16 cellular contexts compared by ENCODE assay signal in genomic region chr1:119736649-119737039, GRCh38. TPM values are rescaled to one million over a fixed set of nuclear protein-coding genes. Genes with fewer than 3 reads are reported as not detected.
A peak's percentile ranks its signal among the peaks of the same experiment; 100 is the strongest.
DNase-seq lines count a peak whose midpoint lies in the region; ATAC-seq, FAIRE-seq and TF ChIP-seq lines count a peak whose summit lies in the region.
"Had no signal": no experiment of that assay in that cellular context is flagged by ENCODE, and none has a peak within 500 bp of the region (broad histone marks: within the 10 kb centered on the region; RNA-seq: fewer than 3 reads in every experiment).

No MANE protein-coding gene starts in this region.

- peaks cover 14% of the 10 kb centered on the region for H3K4me1 ChIP-seq in HepG2 (ENCODE audit: insufficient read depth, low read length)
- H3K4me1 ChIP-seq in right lobe of liver, result peaks cover 0 to 2% (median 0%) of the 10 kb centered on the region in 4 donors
- H3K4me1 ChIP-seq in parathyroid adenoma, result peaks cover 33% of the 10 kb centered on the region
- H3K4me1 ChIP-seq in tibial nerve, result peaks cover 0 to 44% (median 17%) of the 10 kb centered on the region in 4 donors
- H3K4me1 ChIP-seq in osteoblast (ENCODE audit: insufficient read depth, low read length), result no peaks in the 10 kb centered on the region

- H3K4me3 ChIP-seq in HepG2 (replicated peaks in 1 of 3; ENCODE audit: insufficient read depth in 1 of 3, low read depth in 2 of 3, low read length in 3 of 3) (no peak overlapping the region), right lobe of liver (no peak overlapping the region), parathyroid adenoma (ENCODE audit: low read depth, low read length) (no peak overlapping the region), tibial nerve (no peak overlapping the region), osteoblast (ENCODE audit: insufficient read depth, low read length) (no peak overlapping the region)
- H3K4me3 ChIP-seq: Peyer's patch had no signal

- BruUV-seq in HepG2 (replicated peaks; lab: Mats Ljungman, UMichigan), result no TSS peak

- no peaks in the 10 kb centered on the region for H3K27me3 ChIP-seq in HepG2 (ENCODE audit: control insufficient read depth in 1 of 2, insufficient read depth in 2 of 2, low read length in 2 of 2)
- no peaks in the 10 kb centered on the region for H3K27me3 ChIP-seq in right lobe of liver
- no peaks in the 10 kb centered on the region for H3K27me3 ChIP-seq in parathyroid adenoma (ENCODE audit: control insufficient read depth, insufficient read depth, low read length)
- H3K27me3 ChIP-seq in tibial nerve, result no peaks in the 10 kb centered on the region
- no peaks in the 10 kb centered on the region for H3K27me3 ChIP-seq in osteoblast (ENCODE audit: insufficient read depth, low read length)
- H3K27me3 ChIP-seq: Peyer's patch had no signal

- CTCF ChIA-PET in HepG2 (lab: Yijun Ruan, JAX; ENCODE audit: low intra/inter-chr PET ratio, low total read pairs), result no interaction called here

- in situ Hi-C loops in HepG2 (cut with HindIII; ENCODE audit: extremely low pct_ligation_motif_present, low pct_unique_long_range_greater_than_20kb), result no loop called here

- H3K9me3 ChIP-seq in HepG2 (ENCODE audit: low read length) (no peaks in the 10 kb centered on the region), right lobe of liver (no peaks in the 10 kb centered on the region), parathyroid adenoma (ENCODE audit: control insufficient read depth, low read length) (no peaks in the 10 kb centered on the region), tibial nerve (no peaks in the 10 kb centered on the region), osteoblast (ENCODE audit: low read depth, low read length) (no peaks in the 10 kb centered on the region)
- H3K9me3 ChIP-seq: Peyer's patch had no signal

- H3K27ac ChIP-seq in HepG2 (ENCODE audit: extremely low read length, insufficient read depth, low read length), result no peak overlapping the region
- H3K27ac ChIP-seq in right lobe of liver, result no peak overlapping the region
- peak overlapping the region; percentile 53 for H3K27ac ChIP-seq in parathyroid adenoma
- H3K27ac ChIP-seq in tibial nerve, result peak overlapping the region in 3 of 4 donors; percentile 23 to 78 (median 61)
- no peak overlapping the region for H3K27ac ChIP-seq in osteoblast (ENCODE audit: low read depth, low read length)
- H3K27ac ChIP-seq: Peyer's patch had no signal

- peaks cover 7% of the 10 kb centered on the region for H3K27me3 Mint-ChIP-seq in endothelial cell (ENCODE audit: unreplicated experiment)

- intact Hi-C loops in HepG2 (cut with micrococcal nuclease; ENCODE audit: unreplicated experiment) (no loop called here), right lobe of liver (cut with DNase I) (no loop called here)

- H3K79me2 ChIP-seq in HepG2 (ENCODE audit: insufficient read depth, low read length) (no peaks in the 10 kb centered on the region), parathyroid adenoma (no peaks in the 10 kb centered on the region), osteoblast (ENCODE audit: insufficient read depth, low read length) (no peaks in the 10 kb centered on the region)

- no peak overlapping the region for H3K9ac ChIP-seq in HepG2 (ENCODE audit: insufficient read depth, low read depth, low read length)
- H3K9ac ChIP-seq in parathyroid adenoma, result no peak overlapping the region

- peaks cover 23% of the 10 kb centered on the region for H3K36me3 Mint-ChIP-seq in endothelial cell (ENCODE audit: low read depth, unreplicated experiment)

- no peak overlapping the region for H3K27ac Mint-ChIP-seq in endothelial cell (ENCODE audit: unreplicated experiment)

- no peaks in the 10 kb centered on the region; the same call in none of the 2 replicates for H4K20me1 ChIP-seq in HepG2 (ENCODE audit: insufficient read depth, low read length)
- no peaks in the 10 kb centered on the region for H4K20me1 ChIP-seq in osteoblast (ENCODE audit: insufficient read depth, low read length)

- peaks cover 42 to 97% of the 10 kb centered on the region in 2 experiments for H3K36me3 ChIP-seq in HepG2 (replicated peaks in 1 of 2; ENCODE audit: control insufficient read depth in 1 of 2, insufficient read depth in 2 of 2, low read length in 2 of 2)
- peaks cover 0 to 20% (median 4%) of the 10 kb centered on the region in 4 donors for H3K36me3 ChIP-seq in right lobe of liver
- H3K36me3 ChIP-seq in parathyroid adenoma (ENCODE audit: control insufficient read depth, insufficient read depth, low read length), result no peaks in the 10 kb centered on the region
- H3K36me3 ChIP-seq in tibial nerve, result peaks cover 0 to 26% (median 0%) of the 10 kb centered on the region in 3 donors
- peaks cover 17% of the 10 kb centered on the region for H3K36me3 ChIP-seq in osteoblast (ENCODE audit: insufficient read depth, low read length)
- H3K36me3 ChIP-seq: Peyer's patch had no signal

- FAIRE-seq in HepG2 (lab: Jason Lieb, UNC), result no peak
- FAIRE-seq: A204.1, H1 had no signal

- TF ChIP-seq POLR2A in HepG2 (IDR thresholded peaks at IDR 0.05; ENCODE audit: insufficient read depth in 1 of 2, low read depth in 2 of 2, low read length in 2 of 2), result no peak
- no peak for TF ChIP-seq POLR2A in right lobe of liver (IDR thresholded peaks at IDR 0.05)
- TF ChIP-seq POLR2A in tibial nerve (IDR thresholded peaks at IDR 0.05), result no peak

- H3K4me2 ChIP-seq in HepG2 (ENCODE audit: low read depth, low read length) (no peak overlapping the region), parathyroid adenoma (ENCODE audit: low read length) (peak overlapping the region; percentile 42), osteoblast (ENCODE audit: insufficient read depth, low read length) (no peak overlapping the region)

- no peak for TF ChIP-seq RAD21 in HepG2 (CRISPR knock-in tag; IDR thresholded peaks at IDR 0.05)

- peaks cover 39% of the 10 kb centered on the region for H3K4me1 Mint-ChIP-seq in endothelial cell (ENCODE audit: unreplicated experiment)

- H3K9me3 Mint-ChIP-seq in endothelial cell (ENCODE audit: unreplicated experiment), result no peaks in the 10 kb centered on the region

- 100% methylated on average over 2 of the region's 2 CpGs for WGBS in HepG2 (ENCODE audit: low lambda C conversion rate)
- no CpG with 5 or more reads among the region's 2 CpGs for WGBS in right lobe of liver (ENCODE audit: insufficient coverage, low coverage, low lambda C conversion rate, missing lambda C conversion rate)
- WGBS in tibial nerve, 2 donors, result 88 to 95% methylated on average over 2 of the region's 2 CpGs

- POLR2A ChIA-PET in HepG2 (lab: Yijun Ruan, JAX), result no interaction called here

- DNase-seq in HepG2 (ENCODE audit: low spot score), result no peak
- DNase-seq in right lobe of liver, result no peak
- DNase-seq in endothelial cell (ENCODE audit: low spot score), result no peak
- DNase-seq in tibial nerve (ENCODE audit: low spot score in 2 of 2), result no peak
- DNase-seq in CD1c-positive myeloid dendritic cell (ENCODE audit: extremely low spot score), result no peak
- DNase-seq in osteoblast (ENCODE audit: insufficient read length, low spot score, missing footprints), result no peak
- DNase-seq: NCI-H1092 treated with DMSO at 0.1 percent for 48 hours; NCI-H1694; NCI-H2081 treated with DMSO at 0.1 percent for 48 hours; NCI-H446 treated with DMSO at 0.1 percent for 48 hours; NK-92 treated with Interleukin-12 subunit alpha and Interleukin-12 subunit beta, amount 100 ng/mL, for 24 hours had no signal

- no peak overlapping the region for H2AFZ ChIP-seq in HepG2 (ENCODE audit: low read length)
- peak overlapping the region; percentile 3 for H2AFZ ChIP-seq in parathyroid adenoma
- H2AFZ ChIP-seq in osteoblast (ENCODE audit: low read length), result no peak overlapping the region

- peak overlapping the region; percentile 31 for H3K4me3 Mint-ChIP-seq in endothelial cell (ENCODE audit: unreplicated experiment)

- TF ChIP-seq CTCF in HepG2 (CRISPR knock-in tag; IDR thresholded peaks at IDR 0.05) (no peak), right lobe of liver (IDR thresholded peaks at IDR 0.05) (no peak), endothelial cell (IDR thresholded peaks at IDR 0.05; ENCODE audit: unreplicated experiment) (no peak), parathyroid adenoma (IDR thresholded peaks at IDR 0.05) (no peak), tibial nerve (IDR thresholded peaks at IDR 0.05) (no peak), osteoblast (IDR thresholded peaks at IDR 0.05; ENCODE audit: extremely low read depth, low read depth, low read length) (no peak)

- no peak for ATAC-seq in HepG2
- ATAC-seq in right lobe of liver, result no peak
- no peak for ATAC-seq in HG03469 (IDR thresholded peaks at IDR 0.05; ENCODE audit: unreplicated experiment)

- TF ChIP-seq EP300 in HepG2 (IDR thresholded peaks at IDR 0.05; ENCODE audit: low read depth in 2 of 2, low read length in 2 of 2) (no peak), HepG2 (CRISPR knock-in tag; IDR thresholded peaks at IDR 0.05; ENCODE audit: borderline replicate concordance) (no peak), tibial nerve (IDR thresholded peaks at IDR 0.05) (no peak)

RNA-seq across cellular contexts. Expression of gene PHGDH, which starts 24.9 kb away (rescaled TPM):
- 133 and 163 TPM in 2 replicates for total RNA-seq in HepG2 (2016; rRNA removed; fragmentation: Illumina TruSeq; extraction: Trizol)
- 21.0 and 24.9 TPM in 2 replicates for total RNA-seq in HepG2 (2016; cell fraction: cytosol; rRNA removed; fragmentation: Illumina TruSeq; extraction: Trizol; ENCODE audit: low read depth)
- 129 and 150 TPM in 2 replicates for total RNA-seq in HepG2 (2016; cell fraction: insoluble cytoplasmic fraction; rRNA removed; fragmentation: Illumina TruSeq; extraction: Trizol)
- 39.4 and 42.4 TPM in 2 replicates for total RNA-seq in HepG2 (2016; cell fraction: membrane; rRNA removed; fragmentation: Illumina TruSeq; extraction: Trizol)
- 97.4 and 99.8 TPM in 2 replicates for total RNA-seq in HepG2 (2016; cell fraction: nucleus; rRNA removed; fragmentation: Illumina TruSeq; extraction: Trizol)
- polyA plus RNA-seq in HepG2 (2011; rRNA removed), result 95.8 and 115 TPM in 2 replicates
- polyA plus RNA-seq in HepG2 (2011; cell fraction: cytosol; rRNA removed), result 75.7 and 106 TPM in 2 replicates
- 121 and 144 TPM in 2 replicates for polyA plus RNA-seq in HepG2 (2011; cell fraction: nucleus; rRNA removed)
- 256 and 310 TPM in 2 replicates for polyA plus RNA-seq in HepG2 (2012)
- polyA plus RNA-seq in HepG2 (2016; cell fraction: cytosol; fragmentation: Illumina TruSeq; extraction: Trizol; ENCODE audit: low read depth), result 30.4 and 30.8 TPM in 2 replicates
- polyA plus RNA-seq in HepG2 (2016; cell fraction: insoluble cytoplasmic fraction; fragmentation: Illumina TruSeq; extraction: Trizol; ENCODE audit: low read depth), result 194 and 210 TPM in 2 replicates
- 33.7 and 34.4 TPM in 2 replicates for polyA plus RNA-seq in HepG2 (2016; cell fraction: membrane; fragmentation: Illumina TruSeq; extraction: Trizol; ENCODE audit: low read depth)
- 169 and 170 TPM in 2 replicates for polyA plus RNA-seq in HepG2 (2016; cell fraction: nucleus; fragmentation: Illumina TruSeq; extraction: Trizol; ENCODE audit: insufficient read depth, low read depth)
- polyA minus RNA-seq in HepG2 (2011; rRNA and poly(A)+ RNA removed; ENCODE audit: low replicate concordance), result 247 and 513 TPM in 2 replicates
- 80.2 and 88.3 TPM in 2 replicates for polyA minus RNA-seq in HepG2 (2011; cell fraction: cytosol; rRNA and poly(A)+ RNA removed)
- 109 and 121 TPM in 2 replicates for polyA minus RNA-seq in HepG2 (2011; cell fraction: nucleus; rRNA and poly(A)+ RNA removed)
- 100 to 1,000 TPM in 1 of 6 experiments, 10 to 100 TPM in 5; 51.2 to 151 (median 74.0) TPM for total RNA-seq in right lobe of liver
- 137 TPM for total RNA-seq in endothelial cell (ENCODE audit: unreplicated experiment)
- 10 to 100 TPM; 16.5 to 56.3 (median 42.9) TPM for total RNA-seq in tibial nerve
- total RNA-seq in osteoblast, result 184 and 189 TPM in 2 replicates

RNA-seq across cellular contexts. Expression of gene HMGCS2, which starts 32.1 kb away (rescaled TPM):
- 1.5 and 1.6 TPM in 2 replicates for total RNA-seq in HepG2 (2016; rRNA removed; fragmentation: Illumina TruSeq; extraction: Trizol)
- total RNA-seq in HepG2 (2016; cell fraction: cytosol; rRNA removed; fragmentation: Illumina TruSeq; extraction: Trizol; ENCODE audit: low read depth), result 0.35 and 0.51 TPM in 2 replicates
- 1.1 and 1.6 TPM in 2 replicates for total RNA-seq in HepG2 (2016; cell fraction: insoluble cytoplasmic fraction; rRNA removed; fragmentation: Illumina TruSeq; extraction: Trizol)
- 0.24 and 0.28 TPM in 2 replicates for total RNA-seq in HepG2 (2016; cell fraction: membrane; rRNA removed; fragmentation: Illumina TruSeq; extraction: Trizol)
- 0.78 and 0.94 TPM in 2 replicates for total RNA-seq in HepG2 (2016; cell fraction: nucleus; rRNA removed; fragmentation: Illumina TruSeq; extraction: Trizol)
- 0.44 and 0.60 TPM in 2 replicates for polyA plus RNA-seq in HepG2 (2011; rRNA removed)
- 0.48 and 0.67 TPM in 2 replicates for polyA plus RNA-seq in HepG2 (2011; cell fraction: cytosol; rRNA removed)
- 0.29 and 0.38 TPM in 2 replicates for polyA plus RNA-seq in HepG2 (2011; cell fraction: nucleus; rRNA removed)
- polyA plus RNA-seq in HepG2 (2012), result 2.2 and 17.9 TPM in 2 replicates
- 0.10 and 0.24 TPM in 2 replicates for polyA plus RNA-seq in HepG2 (2016; cell fraction: cytosol; fragmentation: Illumina TruSeq; extraction: Trizol; ENCODE audit: low read depth)
- polyA plus RNA-seq in HepG2 (2016; cell fraction: insoluble cytoplasmic fraction; fragmentation: Illumina TruSeq; extraction: Trizol; ENCODE audit: low read depth), result 1.6 TPM in 2 replicates
- 0.42 and 0.52 TPM in 2 replicates for polyA plus RNA-seq in HepG2 (2016; cell fraction: membrane; fragmentation: Illumina TruSeq; extraction: Trizol; ENCODE audit: low read depth)
- 0.81 and 1.0 TPM in 2 replicates for polyA plus RNA-seq in HepG2 (2016; cell fraction: nucleus; fragmentation: Illumina TruSeq; extraction: Trizol; ENCODE audit: insufficient read depth, low read depth)
- 0.42 and 6.5 TPM in 2 replicates for polyA minus RNA-seq in HepG2 (2011; rRNA and poly(A)+ RNA removed; ENCODE audit: low replicate concordance)
- polyA minus RNA-seq in HepG2 (2011; cell fraction: cytosol; rRNA and poly(A)+ RNA removed), result 0.53 and 0.99 TPM in 2 replicates
- polyA minus RNA-seq in HepG2 (2011; cell fraction: nucleus; rRNA and poly(A)+ RNA removed), result 0.64 and 1.2 TPM in 2 replicates
- 100 to 1,000 TPM; 390 to 938 (median 855) TPM for total RNA-seq in right lobe of liver
- not detected for total RNA-seq in endothelial cell (ENCODE audit: unreplicated experiment)
- not detected for total RNA-seq in tibial nerve
- not detected in 2 replicates for total RNA-seq in osteoblast
- total RNA-seq: H1 had no signal
- polyA plus RNA-seq: H1 had no signal

Comparison
In these comparisons a context has a peak if more than half of its experiments do, and no peak if none do; other contexts are left out.
1. RNA of gene HMGCS2, which starts 32.1 kb away (total RNA-seq): 390 to 938 TPM in right lobe of liver; 0.24 to 1.6 TPM in HepG2, not detected in endothelial cell (single experiment), not detected in tibial nerve and not detected in osteoblast; every median in the first group is over 100 times any median in the second.
2. H3K27ac ChIP-seq: peak in parathyroid adenoma (single experiment) and tibial nerve (3 of 4); none in HepG2 (single experiment), right lobe of liver (0 of 3) and osteoblast (single experiment).